ENCODE assay signal across 18 cellular contexts in genomic region chr5:160036243-160036642, GRCh38. TPM values are rescaled to one million over a fixed set of nuclear protein-coding genes. Genes with fewer than 3 reads are reported as not detected.
DNase-seq lines count a peak whose midpoint lies in the region; ATAC-seq and TF ChIP-seq lines count a peak whose summit lies in the region.
"Had no signal": no experiment of that assay in that cellular context is flagged by ENCODE, and none has a peak within 500 bp of the region (broad histone marks: within the 10 kb centered on the region; RNA-seq: fewer than 3 reads in every experiment).

No MANE protein-coding gene starts in this region.

- H3K27me3 ChIP-seq in right atrium auricular region (no peaks in the 10 kb centered on the region), heart left ventricle (no peaks in the 10 kb centered on the region), thoracic aorta (replicated peaks; ENCODE audit: insufficient read depth) (no peaks in the 10 kb centered on the region)
- H3K27me3 ChIP-seq: Peyer's patch had no signal

- DNase-seq in Right ventricle myocardium inferior (ENCODE audit: missing footprints): no peak
- DNase-seq in right atrium auricular region (ENCODE audit: low spot score): no peak
- DNase-seq in heart left ventricle: peak in 3 of 5 donors; percentile 16 to 35 (median 33)
- DNase-seq in midbrain (lab: John Stamatoyannopoulos, UW): peak; percentile 50
- DNase-seq in thoracic aorta (ENCODE audit: low spot score): no peak
- DNase-seq in activated CD4-positive, alpha-beta T cell treated with anti-CD3 and anti-CD28 coated beads, Interleukin-2, amount 50 U/mL, for 1 hour: no peak
- no peak for DNase-seq in GM03348 (ENCODE audit: low spot score)
- DNase-seq: CD4-positive, alpha-beta memory T cell; DMS153; GF-D8; KG1; MV-4-11; NCI-H1694 treated with DMSO at 0.1 percent for 48 hours; NCI-H510A; NCI-H748 treated with DMSO at 0.1 percent for 48 hours; NK-92 treated with Interleukin-12 subunit alpha and Interleukin-12 subunit beta, amount 100 ng/mL, for 24 hours; Peyer's patch had no signal

- peaks cover 0 to 6% of the 10 kb centered on the region in 2 donors for H3K4me1 ChIP-seq in right atrium auricular region
- peaks cover 0 to 33% (median 11%) of the 10 kb centered on the region in 12 donors for H3K4me1 ChIP-seq in heart left ventricle
- peaks cover 14 to 17% of the 10 kb centered on the region in 2 donors for H3K4me1 ChIP-seq in thoracic aorta (ENCODE audit: control insufficient read depth in 1 of 2, low read depth in 2 of 2)
- H3K4me1 ChIP-seq: Peyer's patch had no signal

- H3K9me3 ChIP-seq in right atrium auricular region (no peaks in the 10 kb centered on the region), heart left ventricle (no peaks in the 10 kb centered on the region), thoracic aorta (no peaks in the 10 kb centered on the region)
- H3K9me3 ChIP-seq: Peyer's patch had no signal

- H3K36me3 ChIP-seq in right atrium auricular region (peaks cover 8% of the 10 kb centered on the region), heart left ventricle (peaks cover 0 to 76% (median 50%) of the 10 kb centered on the region in 9 donors), thoracic aorta (peaks cover 10% of the 10 kb centered on the region)

- peak overlapping the region in 1 of 2 donors; percentile 4 for H3K4me3 ChIP-seq in right atrium auricular region
- peak overlapping the region in 6 of 12 donors; percentile 1 to 35 (median 10) for H3K4me3 ChIP-seq in heart left ventricle
- H3K4me3 ChIP-seq in thoracic aorta: no peak overlapping the region
- H3K4me3 ChIP-seq: Peyer's patch had no signal

- H3K27ac ChIP-seq in right atrium auricular region (peak overlapping the region in 1 of 2 donors; percentile 68), heart left ventricle (peak overlapping the region in 11 of 12 donors; percentile 13 to 78 (median 57)), thoracic aorta (peak overlapping the region; percentile 2 to 36)
- H3K27ac ChIP-seq: Peyer's patch had no signal

- TF ChIP-seq CTCF in right atrium auricular region (IDR thresholded peaks at IDR 0.05): no peak
- TF ChIP-seq CTCF in heart left ventricle (IDR thresholded peaks at IDR 0.05): no peak
- TF ChIP-seq CTCF in thoracic aorta (IDR thresholded peaks at IDR 0.05): no peak

- ATAC-seq in Right ventricle myocardium inferior (peak; percentile 89), heart left ventricle (peak; percentile 84 to 92 (median 90)), thoracic aorta (ENCODE audit: insufficient number of reproducible peaks, low FRiP score, low read depth) (no peak), GM21381 (IDR thresholded peaks at IDR 0.05; ENCODE audit: unreplicated experiment) (no peak)

- intact Hi-C loops in Right ventricle myocardium inferior (cut with DNase I): no loop called here
- intact Hi-C loops in heart left ventricle (cut with DNase I): loop anchor here in 1 of 10 donors (10.0 kb wide), 1 partner anchor 79 kb away; the partner anchor contains the start of gene PWWP2A

- WGBS in heart left ventricle, 4 donors: 52 to 65% (median 59%) methylated on average over 1 of the region's 1 CpG

- no peak for TF ChIP-seq POLR2A in heart left ventricle (IDR thresholded peaks at IDR 0.05)

RNA-seq across cellular contexts. Expression of gene TTC1, which starts 27.3 kb away (rescaled TPM):
- total RNA-seq in Right ventricle myocardium inferior (114 TPM), right atrium auricular region (10 to 100 TPM; 51.2 to 77.0 TPM), heart left ventricle (100 to 1,000 TPM in 1 of 9 donors, 10 to 100 TPM in 8; 58.9 to 115 (median 79.8) TPM), thoracic aorta (10 to 100 TPM; 20.7 to 21.8 TPM)
- polyA plus RNA-seq in heart left ventricle: 100 to 1,000 TPM in 1 of 2 donors, 10 to 100 TPM in 1; 87.8 to 109 TPM

Comparison
In these comparisons a context has a peak if more than half of its experiments do, and no peak if none do; other contexts are left out.
1. DNase-seq: peak in heart left ventricle (3 of 5) and midbrain (single experiment); none in Right ventricle myocardium inferior (single experiment), right atrium auricular region (single experiment), thoracic aorta (single experiment), activated CD4-positive, alpha-beta T cell treated with anti-CD3 and anti-CD28 coated beads, Interleukin-2, amount 50 U/mL, for 1 hour (single experiment) and GM03348 (single experiment).
2. ATAC-seq: peak in Right ventricle myocardium inferior (single experiment) and heart left ventricle (4 of 4); none in thoracic aorta (single experiment) and GM21381 (single experiment).